1 cellular context compared by ENCODE assay signal in the genomic region with DNA sequence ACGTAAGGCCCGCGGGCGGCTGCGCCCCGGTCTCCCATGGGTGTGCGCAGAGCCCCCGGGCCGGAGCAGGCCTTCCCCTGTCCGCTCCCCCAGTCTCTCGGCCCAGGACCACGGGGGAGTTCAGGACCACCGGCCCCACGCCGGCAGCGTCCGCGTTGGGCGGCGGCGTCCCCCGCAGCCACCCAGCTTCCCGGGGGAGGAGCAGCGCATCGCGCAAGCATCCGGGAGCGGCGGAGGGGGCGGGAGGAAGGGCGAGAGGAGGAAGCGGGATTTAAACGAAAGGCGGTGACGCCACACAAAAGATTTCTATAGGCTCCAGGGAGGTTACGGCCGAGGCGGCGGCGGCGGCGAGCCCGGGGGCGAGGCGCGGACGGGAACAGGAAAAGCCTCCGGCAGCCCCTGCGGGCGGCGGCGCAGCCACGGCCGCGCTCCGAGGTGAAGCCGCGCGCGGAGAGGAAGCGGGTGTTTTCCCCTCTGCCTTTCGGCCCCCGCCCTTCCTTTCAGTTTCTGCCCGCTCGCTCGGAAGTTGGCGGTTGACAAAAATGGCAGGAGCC.
A peak's percentile ranks its signal among the peaks of the same experiment; 100 is the strongest.
TF ChIP-seq lines count a peak whose summit lies in the region.

A gene (plus strand): TSS at position 298 of the 554 bp plus-strand sequence. CDS start 1,349 bp downstream, outside the sequence.

TF ChIP-seq in HepG2, 621 proteins besides CTCF, POLR2A, EP300 and RAD21 (continued from another document and continues in another):
- TF ChIP-seq ZNF616 (CRISPR knock-in tag; IDR thresholded peaks at IDR 0.05; ENCODE audit: low read depth) (peak; percentile 47; the same call in 1 of the 2 replicates), MAFK (conservative IDR thresholded peaks at IDR 0.05 in 1 of 2, IDR thresholded peaks at IDR 0.05 in 1 of 2; ENCODE audit: low read length in 2 of 2) (no peak), ZNF720 (CRISPR knock-in tag; IDR thresholded peaks at IDR 0.05) (no peak), SMYD3 (CRISPR knock-in tag; IDR thresholded peaks at IDR 0.05) (no peak), BORCS8-MEF2B (CRISPR knock-in tag; IDR thresholded peaks at IDR 0.05) (peak; percentile 59; the same call in 1 of the 2 replicates), FOXO1 (CRISPR knock-in tag; IDR thresholded peaks at IDR 0.05) (no peak), CEBPB (IDR thresholded peaks at IDR 0.05; ENCODE audit: borderline replicate concordance, low read depth, low read length) (no peak), ZNF598 (CRISPR knock-in tag; IDR thresholded peaks at IDR 0.05; ENCODE audit: borderline replicate concordance) (no peak), MIER2 (CRISPR knock-in tag; IDR thresholded peaks at IDR 0.05) (no peak), ETV5 (CRISPR knock-in tag; IDR thresholded peaks at IDR 0.05; ENCODE audit: borderline replicate concordance) (peak; percentile 86), KDM4B (CRISPR knock-in tag; IDR thresholded peaks at IDR 0.05) (no peak; the same call in 1 of the 2 replicates), ATF7 (IDR thresholded peaks at IDR 0.05) (no peak), ATF7 (CRISPR knock-in tag; IDR thresholded peaks at IDR 0.05) (no peak), ZNF367 (CRISPR knock-in tag; IDR thresholded peaks at IDR 0.05; ENCODE audit: borderline replicate concordance) (no peak), ZNF589 (CRISPR knock-in tag; conservative IDR thresholded peaks at IDR 0.05) (0 out of 2 replicates have a peak, but pooled peaks have one; percentile 55), ZNF567 (CRISPR knock-in tag; IDR thresholded peaks at IDR 0.05; ENCODE audit: borderline replicate concordance) (no peak), ZNF260 (CRISPR knock-in tag; IDR thresholded peaks at IDR 0.05; ENCODE audit: borderline replicate concordance, low read depth) (no peak), XBP1 (CRISPR knock-in tag; IDR thresholded peaks at IDR 0.05) (no peak), CENPT (CRISPR knock-in tag; IDR thresholded peaks at IDR 0.05; ENCODE audit: low read depth) (no peak), ZNF460 (CRISPR knock-in tag; IDR thresholded peaks at IDR 0.05; ENCODE audit: borderline replicate concordance) (no peak), FOSL2 (CRISPR knock-in tag; IDR thresholded peaks at IDR 0.05) (peak; percentile 12; the same call in 1 of the 2 replicates), ZNF564 (CRISPR knock-in tag; IDR thresholded peaks at IDR 0.05) (peak; percentile 31; the same call in 1 of the 2 replicates), ZNF550 (CRISPR knock-in tag; IDR thresholded peaks at IDR 0.05; ENCODE audit: borderline replicate concordance) (no peak), ZZZ3 (CRISPR knock-in tag; IDR thresholded peaks at IDR 0.05; ENCODE audit: borderline replicate concordance) (no peak), PHF21A (CRISPR knock-in tag; IDR thresholded peaks at IDR 0.05) (0 out of 2 replicates have a peak, but pooled peaks have one; percentile 41), FOXJ3 (CRISPR knock-in tag; IDR thresholded peaks at IDR 0.05; ENCODE audit: borderline replicate concordance) (no peak), HDAC2 (CRISPR knock-in tag; IDR thresholded peaks at IDR 0.05) (peak; percentile 37; the same call in 1 of the 2 replicates), SP4 (CRISPR knock-in tag; IDR thresholded peaks at IDR 0.05) (peak; percentile 35; the same call in 1 of the 2 replicates), ZNF569 (CRISPR knock-in tag; IDR thresholded peaks at IDR 0.05; ENCODE audit: borderline replicate concordance) (no peak), ZNF296 (CRISPR knock-in tag; conservative IDR thresholded peaks at IDR 0.05) (no peak), ZNF354B (CRISPR knock-in tag; IDR thresholded peaks at IDR 0.05) (no peak), MTA1 (CRISPR knock-in tag; IDR thresholded peaks at IDR 0.05; ENCODE audit: borderline replicate concordance) (peak; percentile 75; the same call in 1 of the 2 replicates), ASH2L (IDR thresholded peaks at IDR 0.05; ENCODE audit: insufficient read length, low read depth, low read length) (peak; percentile 74), ZNF30 (CRISPR knock-in tag; IDR thresholded peaks at IDR 0.05) (no peak), ZNF34 (CRISPR knock-in tag; IDR thresholded peaks at IDR 0.05; ENCODE audit: borderline replicate concordance) (no peak), ZNF546 (CRISPR knock-in tag; conservative IDR thresholded peaks at IDR 0.05) (no peak), HNRNPH1 (optimal IDR thresholded peaks at IDR 0.05; ENCODE audit: low read depth, low read length) (no peak), ARHGAP35 (CRISPR knock-in tag; IDR thresholded peaks at IDR 0.05; ENCODE audit: borderline replicate concordance) (no peak), SYNCRIP (IDR thresholded peaks at IDR 0.05; ENCODE audit: insufficient read depth, low read depth, low read length) (no peak)
- TF ChIP-seq, protein P1, sequence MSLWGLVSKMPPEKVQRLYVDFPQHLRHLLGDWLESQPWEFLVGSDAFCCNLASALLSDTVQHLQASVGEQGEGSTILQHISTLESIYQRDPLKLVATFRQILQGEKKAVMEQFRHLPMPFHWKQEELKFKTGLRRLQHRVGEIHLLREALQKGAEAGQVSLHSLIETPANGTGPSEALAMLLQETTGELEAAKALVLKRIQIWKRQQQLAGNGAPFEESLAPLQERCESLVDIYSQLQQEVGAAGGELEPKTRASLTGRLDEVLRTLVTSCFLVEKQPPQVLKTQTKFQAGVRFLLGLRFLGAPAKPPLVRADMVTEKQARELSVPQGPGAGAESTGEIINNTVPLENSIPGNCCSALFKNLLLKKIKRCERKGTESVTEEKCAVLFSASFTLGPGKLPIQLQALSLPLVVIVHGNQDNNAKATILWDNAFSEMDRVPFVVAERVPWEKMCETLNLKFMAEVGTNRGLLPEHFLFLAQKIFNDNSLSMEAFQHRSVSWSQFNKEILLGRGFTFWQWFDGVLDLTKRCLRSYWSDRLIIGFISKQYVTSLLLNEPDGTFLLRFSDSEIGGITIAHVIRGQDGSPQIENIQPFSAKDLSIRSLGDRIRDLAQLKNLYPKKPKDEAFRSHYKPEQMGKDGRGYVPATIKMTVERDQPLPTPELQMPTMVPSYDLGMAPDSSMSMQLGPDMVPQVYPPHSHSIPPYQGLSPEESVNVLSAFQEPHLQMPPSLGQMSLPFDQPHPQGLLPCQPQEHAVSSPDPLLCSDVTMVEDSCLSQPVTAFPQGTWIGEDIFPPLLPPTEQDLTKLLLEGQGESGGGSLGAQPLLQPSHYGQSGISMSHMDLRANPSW (CRISPR knock-in tag; IDR thresholded peaks at IDR 0.05; ENCODE audit: borderline replicate concordance) = no peak
- TF ChIP-seq, protein P2, sequence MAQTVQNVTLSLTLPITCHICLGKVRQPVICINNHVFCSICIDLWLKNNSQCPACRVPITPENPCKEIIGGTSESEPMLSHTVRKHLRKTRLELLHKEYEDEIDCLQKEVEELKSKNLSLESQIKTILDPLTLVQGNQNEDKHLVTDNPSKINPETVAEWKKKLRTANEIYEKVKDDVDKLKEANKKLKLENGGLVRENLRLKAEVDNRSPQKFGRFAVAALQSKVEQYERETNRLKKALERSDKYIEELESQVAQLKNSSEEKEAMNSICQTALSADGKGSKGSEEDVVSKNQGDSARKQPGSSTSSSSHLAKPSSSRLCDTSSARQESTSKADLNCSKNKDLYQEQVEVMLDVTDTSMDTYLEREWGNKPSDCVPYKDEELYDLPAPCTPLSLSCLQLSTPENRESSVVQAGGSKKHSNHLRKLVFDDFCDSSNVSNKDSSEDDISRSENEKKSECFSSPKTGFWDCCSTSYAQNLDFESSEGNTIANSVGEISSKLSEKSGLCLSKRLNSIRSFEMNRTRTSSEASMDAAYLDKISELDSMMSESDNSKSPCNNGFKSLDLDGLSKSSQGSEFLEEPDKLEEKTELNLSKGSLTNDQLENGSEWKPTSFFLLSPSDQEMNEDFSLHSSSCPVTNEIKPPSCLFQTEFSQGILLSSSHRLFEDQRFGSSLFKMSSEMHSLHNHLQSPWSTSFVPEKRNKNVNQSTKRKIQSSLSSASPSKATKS (CRISPR knock-in tag; IDR thresholded peaks at IDR 0.05) = no peak; the same call in 1 of the 2 replicates
- TF ChIP-seq, protein P3, sequence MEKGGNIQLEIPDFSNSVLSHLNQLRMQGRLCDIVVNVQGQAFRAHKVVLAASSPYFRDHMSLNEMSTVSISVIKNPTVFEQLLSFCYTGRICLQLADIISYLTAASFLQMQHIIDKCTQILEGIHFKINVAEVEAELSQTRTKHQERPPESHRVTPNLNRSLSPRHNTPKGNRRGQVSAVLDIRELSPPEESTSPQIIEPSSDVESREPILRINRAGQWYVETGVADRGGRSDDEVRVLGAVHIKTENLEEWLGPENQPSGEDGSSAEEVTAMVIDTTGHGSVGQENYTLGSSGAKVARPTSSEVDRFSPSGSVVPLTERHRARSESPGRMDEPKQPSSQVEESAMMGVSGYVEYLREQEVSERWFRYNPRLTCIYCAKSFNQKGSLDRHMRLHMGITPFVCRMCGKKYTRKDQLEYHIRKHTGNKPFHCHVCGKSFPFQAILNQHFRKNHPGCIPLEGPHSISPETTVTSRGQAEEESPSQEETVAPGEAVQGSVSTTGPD (CRISPR knock-in tag; IDR thresholded peaks at IDR 0.05) = no peak
- TF ChIP-seq, protein P4, sequence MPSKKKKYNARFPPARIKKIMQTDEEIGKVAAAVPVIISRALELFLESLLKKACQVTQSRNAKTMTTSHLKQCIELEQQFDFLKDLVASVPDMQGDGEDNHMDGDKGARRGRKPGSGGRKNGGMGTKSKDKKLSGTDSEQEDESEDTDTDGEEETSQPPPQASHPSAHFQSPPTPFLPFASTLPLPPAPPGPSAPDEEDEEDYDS (CRISPR knock-in tag; IDR thresholded peaks at IDR 0.05) = peak; percentile 93
- TF ChIP-seq, protein P5, sequence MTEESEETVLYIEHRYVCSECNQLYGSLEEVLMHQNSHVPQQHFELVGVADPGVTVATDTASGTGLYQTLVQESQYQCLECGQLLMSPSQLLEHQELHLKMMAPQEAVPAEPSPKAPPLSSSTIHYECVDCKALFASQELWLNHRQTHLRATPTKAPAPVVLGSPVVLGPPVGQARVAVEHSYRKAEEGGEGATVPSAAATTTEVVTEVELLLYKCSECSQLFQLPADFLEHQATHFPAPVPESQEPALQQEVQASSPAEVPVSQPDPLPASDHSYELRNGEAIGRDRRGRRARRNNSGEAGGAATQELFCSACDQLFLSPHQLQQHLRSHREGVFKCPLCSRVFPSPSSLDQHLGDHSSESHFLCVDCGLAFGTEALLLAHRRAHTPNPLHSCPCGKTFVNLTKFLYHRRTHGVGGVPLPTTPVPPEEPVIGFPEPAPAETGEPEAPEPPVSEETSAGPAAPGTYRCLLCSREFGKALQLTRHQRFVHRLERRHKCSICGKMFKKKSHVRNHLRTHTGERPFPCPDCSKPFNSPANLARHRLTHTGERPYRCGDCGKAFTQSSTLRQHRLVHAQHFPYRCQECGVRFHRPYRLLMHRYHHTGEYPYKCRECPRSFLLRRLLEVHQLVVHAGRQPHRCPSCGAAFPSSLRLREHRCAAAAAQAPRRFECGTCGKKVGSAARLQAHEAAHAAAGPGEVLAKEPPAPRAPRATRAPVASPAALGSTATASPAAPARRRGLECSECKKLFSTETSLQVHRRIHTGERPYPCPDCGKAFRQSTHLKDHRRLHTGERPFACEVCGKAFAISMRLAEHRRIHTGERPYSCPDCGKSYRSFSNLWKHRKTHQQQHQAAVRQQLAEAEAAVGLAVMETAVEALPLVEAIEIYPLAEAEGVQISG (CRISPR knock-in tag; IDR thresholded peaks at IDR 0.05) = peak; percentile 75
- TF ChIP-seq, protein P6, sequence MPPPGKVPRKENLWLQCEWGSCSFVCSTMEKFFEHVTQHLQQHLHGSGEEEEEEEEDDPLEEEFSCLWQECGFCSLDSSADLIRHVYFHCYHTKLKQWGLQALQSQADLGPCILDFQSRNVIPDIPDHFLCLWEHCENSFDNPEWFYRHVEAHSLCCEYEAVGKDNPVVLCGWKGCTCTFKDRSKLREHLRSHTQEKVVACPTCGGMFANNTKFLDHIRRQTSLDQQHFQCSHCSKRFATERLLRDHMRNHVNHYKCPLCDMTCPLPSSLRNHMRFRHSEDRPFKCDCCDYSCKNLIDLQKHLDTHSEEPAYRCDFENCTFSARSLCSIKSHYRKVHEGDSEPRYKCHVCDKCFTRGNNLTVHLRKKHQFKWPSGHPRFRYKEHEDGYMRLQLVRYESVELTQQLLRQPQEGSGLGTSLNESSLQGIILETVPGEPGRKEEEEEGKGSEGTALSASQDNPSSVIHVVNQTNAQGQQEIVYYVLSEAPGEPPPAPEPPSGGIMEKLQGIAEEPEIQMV (CRISPR knock-in tag; IDR thresholded peaks at IDR 0.05; ENCODE audit: low read depth) = peak; percentile 86
- TF ChIP-seq, protein P7, sequence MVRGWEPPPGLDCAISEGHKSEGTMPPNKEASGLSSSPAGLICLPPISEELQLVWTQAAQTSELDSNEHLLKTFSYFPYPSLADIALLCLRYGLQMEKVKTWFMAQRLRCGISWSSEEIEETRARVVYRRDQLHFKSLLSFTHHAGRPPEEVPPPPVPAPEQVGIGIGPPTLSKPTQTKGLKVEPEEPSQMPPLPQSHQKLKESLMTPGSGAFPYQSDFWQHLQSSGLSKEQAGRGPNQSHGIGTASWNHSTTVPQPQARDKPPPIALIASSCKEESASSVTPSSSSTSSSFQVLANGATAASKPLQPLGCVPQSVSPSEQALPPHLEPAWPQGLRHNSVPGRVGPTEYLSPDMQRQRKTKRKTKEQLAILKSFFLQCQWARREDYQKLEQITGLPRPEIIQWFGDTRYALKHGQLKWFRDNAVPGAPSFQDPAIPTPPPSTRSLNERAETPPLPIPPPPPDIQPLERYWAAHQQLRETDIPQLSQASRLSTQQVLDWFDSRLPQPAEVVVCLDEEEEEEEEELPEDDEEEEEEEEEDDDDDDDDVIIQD (CRISPR knock-in tag; IDR thresholded peaks at IDR 0.05; ENCODE audit: low read depth) = no peak
- TF ChIP-seq, protein P8, sequence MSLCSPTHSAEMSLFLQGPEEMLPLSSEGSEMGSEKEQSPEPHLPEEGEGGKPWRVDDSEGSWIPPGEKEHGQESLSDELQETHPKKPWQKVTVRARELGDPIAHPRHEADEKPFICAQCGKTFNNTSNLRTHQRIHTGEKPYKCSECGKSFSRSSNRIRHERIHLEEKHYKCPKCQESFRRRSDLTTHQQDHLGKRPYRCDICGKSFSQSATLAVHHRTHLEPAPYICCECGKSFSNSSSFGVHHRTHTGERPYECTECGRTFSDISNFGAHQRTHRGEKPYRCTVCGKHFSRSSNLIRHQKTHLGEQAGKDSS (CRISPR knock-in tag; IDR thresholded peaks at IDR 0.05; ENCODE audit: borderline replicate concordance, low read depth) = no peak; the same call in 1 of the 2 replicates
